8 cellular contexts compared by ENCODE assay signal in genomic region chr1:204729516-204729915, GRCh38. TPM values are rescaled to one million over a fixed set of nuclear protein-coding genes. Genes with fewer than 3 reads are reported as not detected.
"Had no signal": no experiment of that assay in that cellular context is flagged by ENCODE, and none has a peak within 500 bp of the region (broad histone marks: within the 10 kb centered on the region; RNA-seq: fewer than 3 reads in every experiment).

No MANE protein-coding gene starts in this region.

- DNase-seq: GM23248, GOT3, H7, IMR-90 had no signal

- H3K4me1 ChIP-seq: HAP-1 had no signal

- H3K9me3 ChIP-seq: HAP-1 had no signal

- ATAC-seq: HCT116 had no signal

- H2AFZ ChIP-seq: GM23248 had no signal

- H3K27ac ChIP-seq: GM23248 had no signal

- H3K9ac ChIP-seq: GM23248 had no signal

- FAIRE-seq: HTR-8/SVneo had no signal

- H3K36me3 ChIP-seq: HAP-1 had no signal

- H3K4me3 ChIP-seq: GM23248, HAP-1 had no signal

RNA-seq across cellular contexts. Expression of gene LRRN2, which starts 44.0 kb away (rescaled TPM):
- total RNA-seq: HT-29, IMR-90 had no signal
- polyA plus RNA-seq: GM23248, IMR-90 had no signal
